Comparison of ENCODE assay signal across 32 cellular contexts in genomic region chr19:15236886-15237285, GRCh38. TPM values are rescaled to one million over a fixed set of nuclear protein-coding genes. Genes with fewer than 3 reads are reported as not detected.
"Had no signal": no experiment of that assay in that cellular context is flagged by ENCODE, and none has a peak within 500 bp of the region (broad histone marks: within the 10 kb centered on the region; RNA-seq: fewer than 3 reads in every experiment).

No MANE protein-coding gene starts in this region.

- H3K9me3 Mint-ChIP-seq: activated CD4-positive, alpha-beta memory T cell treated with anti-CD3 and anti-CD28 coated beads, Interleukin-2, amount 10 ng/mL, durations not matched to agents 7 days and 5 days; activated CD4-positive, alpha-beta T cell treated with anti-CD3 and anti-CD28 coated beads, Interleukin-2, amount 10 ng/mL, durations not matched to agents 7 days and 5 days; activated naive CD4-positive, alpha-beta T cell treated with anti-CD3 and anti-CD28 coated beads, Interleukin-2, amount 10 ng/mL, durations not matched to agents 7 days and 5 days; activated naive CD4-positive, alpha-beta T cell treated with anti-CD3 and anti-CD28 coated beads, Interleukin-2, amount 50 U/mL, for 72 hours; activated naive CD8-positive, alpha-beta T cell treated with anti-CD3 and anti-CD28 coated beads, Interleukin-2, amount 10 ng/mL, durations not matched to agents 7 days and 5 days; activated T-cell treated with anti-CD3 and anti-CD28 coated beads, Interleukin-2, amount 50 U/mL, for 4 hours; effector memory CD8-positive, alpha-beta T cell; T-helper 2 cell treated with Interferon-gamma antibody and Interleukin-4, amounts not matched to agents 5 μg/mL and 100 μg/mL, for 36 hours had no signal

- H3K4me1 Mint-ChIP-seq: brain had no signal

- H3K27me3 ChIP-seq: ascending aorta, breast epithelium had no signal

- H3K4me3 Mint-ChIP-seq: activated CD4-positive, alpha-beta memory T cell treated with anti-CD3 and anti-CD28 coated beads, Interleukin-2, amount 10 ng/mL, durations not matched to agents 7 days and 5 days; activated CD4-positive, alpha-beta T cell treated with anti-CD3 and anti-CD28 coated beads, Interleukin-2, amount 10 ng/mL, durations not matched to agents 7 days and 5 days; activated naive CD4-positive, alpha-beta T cell treated with anti-CD3 and anti-CD28 coated beads, Interleukin-2, amount 10 ng/mL, durations not matched to agents 7 days and 5 days; activated naive CD8-positive, alpha-beta T cell treated with anti-CD3 and anti-CD28 coated beads, Interleukin-2, amount 10 ng/mL, durations not matched to agents 7 days and 5 days; activated T-cell treated with anti-CD3 and anti-CD28 coated beads, Interleukin-2, amount 50 U/mL, for 4 hours; brain; effector memory CD8-positive, alpha-beta T cell; T-helper 2 cell treated with Interferon-gamma antibody and Interleukin-4, amounts not matched to agents 5 μg/mL and 100 μg/mL, for 36 hours had no signal

- ATAC-seq: activated naive CD4-positive, alpha-beta T cell treated with anti-CD3 and anti-CD28 coated beads, Interleukin-2, amount 50 U/mL, for 72 hours; activated T-cell treated with anti-CD3 and anti-CD28 coated beads, Interleukin-2, amount 50 U/mL, for 4 hours; effector memory CD8-positive, alpha-beta T cell; foreskin keratinocyte; gastrocnemius medialis; heart left ventricle; T-helper 17 cell had no signal

- H3K27ac Mint-ChIP-seq: activated CD4-positive, alpha-beta memory T cell treated with anti-CD3 and anti-CD28 coated beads, Interleukin-2, amount 10 ng/mL, durations not matched to agents 7 days and 5 days; activated CD4-positive, alpha-beta T cell treated with anti-CD3 and anti-CD28 coated beads, Interleukin-2, amount 10 ng/mL, durations not matched to agents 7 days and 5 days; activated naive CD4-positive, alpha-beta T cell treated with anti-CD3 and anti-CD28 coated beads, Interleukin-2, amount 10 ng/mL, durations not matched to agents 7 days and 5 days; activated naive CD8-positive, alpha-beta T cell treated with anti-CD3 and anti-CD28 coated beads, Interleukin-2, amount 10 ng/mL, durations not matched to agents 7 days and 5 days; effector memory CD8-positive, alpha-beta T cell; T-helper 17 cell; T-helper 2 cell treated with Interferon-gamma antibody and Interleukin-4, amounts not matched to agents 5 μg/mL and 100 μg/mL, for 36 hours had no signal

- H3K4me1 ChIP-seq: foreskin keratinocyte had no signal

- H3K4me3 ChIP-seq: ascending aorta, breast epithelium, cardiac muscle cell, coronary artery, esophagus muscularis mucosa, gastrocnemius medialis, heart left ventricle had no signal

- H3K9me3 ChIP-seq: ascending aorta, breast epithelium, esophagus muscularis mucosa, gastrocnemius medialis, heart left ventricle had no signal

- H3K27ac ChIP-seq: ascending aorta, breast epithelium, cardiac muscle cell, coronary artery, esophagus muscularis mucosa, foreskin keratinocyte had no signal

- DNase-seq: activated CD4-positive, alpha-beta memory T cell treated with anti-CD3 and anti-CD28 coated beads, Interleukin-2, amount 10 ng/mL, durations not matched to agents 7 days and 5 days; activated CD4-positive, alpha-beta T cell treated with anti-CD3 and anti-CD28 coated beads for 1 hour; activated CD4-positive, alpha-beta T cell treated with anti-CD3 and anti-CD28 coated beads for 4 hours; activated CD4-positive, alpha-beta T cell treated with anti-CD3 and anti-CD28 coated beads, Interleukin-2, amount 10 ng/mL, durations not matched to agents 7 days and 5 days; activated CD4-positive, alpha-beta T cell treated with anti-CD3 and anti-CD28 coated beads, Interleukin-2, amount 50 U/mL, for 4 hours; activated CD4-positive, CD25-positive, alpha-beta regulatory T cell; activated CD8-positive, alpha-beta memory T cell treated with anti-CD3 and anti-CD28 coated beads for 24 hours; activated gamma-delta T cell; activated naive CD4-positive, alpha-beta T cell; activated naive CD4-positive, alpha-beta T cell treated with anti-CD3 and anti-CD28 coated beads, Interleukin-2, amount 10 ng/mL, durations not matched to agents 7 days and 5 days; activated naive CD8-positive, alpha-beta T cell treated with anti-CD3 and anti-CD28 coated beads, Interleukin-2, amount 10 ng/mL, durations not matched to agents 7 days and 5 days; activated T-cell treated with anti-CD3 and anti-CD28 coated beads, Interleukin-2, amount 50 U/mL, for 4 hours; central memory CD4-positive, alpha-beta T cell; dermis blood vessel endothelial cell; effector CD4-positive, alpha-beta T cell; effector memory CD8-positive, alpha-beta T cell; erythroblast; foreskin keratinocyte; gastrocnemius medialis; glutamatergic neuron; heart left ventricle; T-helper 1 cell; T-helper 17 cell; T1000 had no signal

RNA-seq across cellular contexts. Expression of gene EPHX3, which starts 4.6 kb away (rescaled TPM):
- total RNA-seq: activated naive CD8-positive, alpha-beta T cell treated with anti-CD3 and anti-CD28 coated beads, Interleukin-2, amount 10 ng/mL, durations not matched to agents 7 days and 5 days; ascending aorta; foreskin keratinocyte; gastrocnemius medialis; T-helper 17 cell had no signal

RNA-seq across cellular contexts. Expression of gene NOTCH3, which starts 36.1 kb away (rescaled TPM):
- total RNA-seq: activated CD4-positive, alpha-beta memory T cell treated with anti-CD3 and anti-CD28 coated beads, Interleukin-2, amount 10 ng/mL, durations not matched to agents 7 days and 5 days; activated CD4-positive, alpha-beta T cell treated with anti-CD3 and anti-CD28 coated beads, Interleukin-2, amount 10 ng/mL, durations not matched to agents 7 days and 5 days had no signal
